In the genomic region with DNA sequence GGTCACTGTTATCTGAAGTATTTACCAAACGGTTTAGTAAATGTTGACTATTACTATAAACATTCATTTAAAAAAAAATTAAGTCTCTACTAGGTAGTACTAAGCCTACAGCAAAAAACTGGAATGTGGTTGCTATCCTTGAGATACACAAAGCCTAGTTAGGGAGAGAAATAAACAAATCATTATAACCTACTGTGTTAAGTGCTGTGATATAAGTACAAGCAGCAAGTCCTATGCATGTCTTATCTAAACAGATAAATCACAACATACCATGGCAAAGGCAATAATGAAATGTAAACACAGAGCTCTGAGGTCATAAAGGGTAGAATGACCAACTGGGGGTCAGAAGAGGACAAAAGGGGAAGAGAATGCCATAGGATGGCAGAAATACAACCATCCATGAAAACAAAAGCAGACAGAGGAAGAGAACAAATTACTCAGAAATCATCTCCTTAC, we compare ENCODE assay signal across 28 cellular contexts.
DNase-seq lines count a peak whose midpoint lies in the region; ATAC-seq and TF ChIP-seq lines count a peak whose summit lies in the region.
"Had no signal": no experiment of that assay in that cellular context is flagged by ENCODE, and none has a peak within 500 bp of the region (broad histone marks: within the 10 kb centered on the region; RNA-seq: fewer than 3 reads in every experiment).

No MANE protein-coding gene starts in this region.

- no peaks in the 10 kb centered on the region for H3K4me1 ChIP-seq in IMR-90 (ENCODE audit: control insufficient read depth, insufficient read depth, low read length)
- H3K4me1 ChIP-seq in psoas muscle = no peaks in the 10 kb centered on the region
- H3K4me1 ChIP-seq: pancreas, suprapubic skin had no signal

- no peak overlapping the region for H3K4ac ChIP-seq in IMR-90 (ENCODE audit: low read depth, low read length)

- H2AK5ac ChIP-seq in IMR-90 (ENCODE audit: low read depth, low read length) = no peak overlapping the region

- H3K14ac ChIP-seq in IMR-90 (replicated peaks; ENCODE audit: low read depth, low read length) = no peak overlapping the region

- WGBS in IMR-90 (ENCODE audit: extremely low coverage in 2 of 2, insufficient read length in 1 of 2), 2 experiments = no CpG with 5 or more reads among the region's 1 CpG
- 29 to 62% (median 41%) methylated on average over 1 of the region's 1 CpG for WGBS in psoas muscle, 3 donors

- TF ChIP-seq CTCF in IMR-90 (conservative IDR thresholded peaks at IDR 0.05; ENCODE audit: low read depth, low read length) (no peak), mesothelial cell of epicardium (IDR thresholded peaks at IDR 0.05; ENCODE audit: unreplicated experiment) (no peak), psoas muscle (IDR thresholded peaks at IDR 0.05) (no peak)

- H2BK120ac ChIP-seq in IMR-90 (ENCODE audit: low read depth, low read length) = no peak overlapping the region

- no peak for TF ChIP-seq RAD21 in IMR-90 (IDR thresholded peaks at IDR 0.05; ENCODE audit: low read length)

- H3K9me3 Mint-ChIP-seq in mesothelial cell of epicardium = no peaks in the 10 kb centered on the region
- no peaks in the 10 kb centered on the region for H3K9me3 Mint-ChIP-seq in activated CD4-positive, alpha-beta memory T cell treated with anti-CD3 and anti-CD28 coated beads for 36 hours
- H3K9me3 Mint-ChIP-seq: activated naive CD4-positive, alpha-beta T cell treated with anti-CD3 and anti-CD28 coated beads, Interleukin-2, amount 50 U/mL, for 72 hours; CD8-positive, alpha-beta T cell; H9 had no signal

- no peaks in the 10 kb centered on the region for H3K27me3 Mint-ChIP-seq in mesothelial cell of epicardium (ENCODE audit: low read depth)
- no peaks in the 10 kb centered on the region for H3K27me3 Mint-ChIP-seq in activated CD4-positive, alpha-beta memory T cell treated with anti-CD3 and anti-CD28 coated beads for 36 hours

- peaks cover 24% of the 10 kb centered on the region for H3K4me1 Mint-ChIP-seq in mesothelial cell of epicardium
- no peaks in the 10 kb centered on the region for H3K4me1 Mint-ChIP-seq in activated CD4-positive, alpha-beta memory T cell treated with anti-CD3 and anti-CD28 coated beads for 36 hours (ENCODE audit: low read depth)

- no peak overlapping the region for H2BK5ac ChIP-seq in IMR-90 (ENCODE audit: low read depth, low read length, poor library complexity, severe bottlenecking)

- no peak overlapping the region for H2BK15ac ChIP-seq in IMR-90 (ENCODE audit: low read depth, low read length)

- POLR2A ChIA-PET in IMR-90 (lab: Charles Lee; ENCODE audit: unreplicated experiment) = no interaction called here
- POLR2A ChIA-PET in activated CD4-positive, alpha-beta memory T cell treated with anti-CD3 and anti-CD28 coated beads for 36 hours (lab: Charles Lee) = no interaction called here

- in situ Hi-C loops in IMR-90 (cut with MboI; ENCODE audit: low sequenced_read_pairs) = no loop called here

- CTCF ChIA-PET in IMR-90 (lab: Yijun Ruan, JAX) = interaction anchor here (0.6 kb wide), 1 partner anchor 109 kb away, joined by 3 read pairs; no protein-coding TSS in a partner anchor
- CTCF ChIA-PET in activated CD4-positive, alpha-beta memory T cell treated with anti-CD3 and anti-CD28 coated beads for 36 hours (lab: Charles Lee) = no interaction called here

- H4K91ac ChIP-seq in IMR-90 (ENCODE audit: insufficient read depth, low read depth, low read length) = no peak overlapping the region

- H3K56ac ChIP-seq in IMR-90 (ENCODE audit: extremely low read depth, insufficient read depth, low read length) = no peak overlapping the region

- H3K9me1 ChIP-seq in IMR-90 (ENCODE audit: insufficient read depth, low read length) = no peaks in the 10 kb centered on the region

- H2AK9ac ChIP-seq in IMR-90 (replicated peaks; ENCODE audit: low read depth, low read length, poor library complexity) = no peak overlapping the region

- ATAC-seq in IMR-90 (ENCODE audit: low read depth) = peak; percentile 87
- ATAC-seq in HG02840 (IDR thresholded peaks at IDR 0.05; ENCODE audit: low FRiP score, unreplicated experiment) = no peak
- no peak for ATAC-seq in psoas muscle
- ATAC-seq: activated CD8-positive, alpha-beta T cell treated with anti-CD3 and anti-CD28 coated beads, Interleukin-2, amount 10 ng/mL, durations not matched to agents 7 days and 5 days; activated naive CD4-positive, alpha-beta T cell treated with anti-CD3 and anti-CD28 coated beads, Interleukin-2, amount 50 U/mL, for 72 hours; CD8-positive, alpha-beta T cell; GM12878; Panc1; pancreas had no signal

- H3K23ac ChIP-seq in IMR-90 (ENCODE audit: low read depth, low read length) = no peak overlapping the region

- H3K36me3 ChIP-seq in IMR-90 (ENCODE audit: control insufficient read depth, insufficient read depth, low read length) (no peaks in the 10 kb centered on the region), psoas muscle (ENCODE audit: insufficient read depth in 1 of 2, low read depth in 1 of 2) (no peaks in the 10 kb centered on the region)
- H3K36me3 ChIP-seq: BE2C, cardiac muscle cell, pancreas, suprapubic skin had no signal

- no peak for TF ChIP-seq POLR2A in IMR-90 (IDR thresholded peaks at IDR 0.05; ENCODE audit: low read depth, low read length)

- H2AFZ ChIP-seq in IMR-90 (replicated peaks; ENCODE audit: low read length, poor library complexity) = no peak overlapping the region

- H3K27me3 ChIP-seq in IMR-90 (ENCODE audit: control insufficient read depth, insufficient read depth, low read length) (no peaks in the 10 kb centered on the region), psoas muscle (ENCODE audit: insufficient read depth in 3 of 3, low read length in 2 of 3) (no peaks in the 10 kb centered on the region)
- H3K27me3 ChIP-seq: BE2C, cardiac muscle cell, pancreas, suprapubic skin had no signal

- peak; percentile 16 for DNase-seq in EL
- DNase-seq in IMR-90 = peak; percentile 54
- peak; percentile 60 for DNase-seq in amniotic epithelial cell (ENCODE audit: low read depth)
- DNase-seq in mesothelial cell of epicardium (ENCODE audit: low spot score in 2 of 2, unreplicated experiment in 2 of 2) = no peak
- DNase-seq in activated CD4-positive, alpha-beta memory T cell treated with anti-CD3 and anti-CD28 coated beads for 36 hours = no peak
- no peak for DNase-seq in psoas muscle
- DNase-seq: ACHN; activated CD8-positive, alpha-beta T cell treated with anti-CD3 and anti-CD28 coated beads, Interleukin-2, amount 10 ng/mL, durations not matched to agents 7 days and 5 days; activated T-cell treated with anti-CD3 and anti-CD28 coated beads for 4 hours; aorta; BE2C; CD8-positive, alpha-beta T cell; H9; hippocampal formation; mammary epithelial cell; NCI-H2107; NCI-H510A treated with DMSO at 0.1 percent for 48 hours; pancreas; Right ventricle myocardium superior; stimulated activated CD4-positive, alpha-beta T cell treated with anti-CD3 and anti-CD28 coated beads, Interleukin-1b, Interleukin-23, amount 100 ng/mL, for 48 hours; stimulated activated naive CD4-positive, alpha-beta T cell treated with Interleukin-2 at 50 U/mL for 16 hours had no signal

- peak overlapping the region; percentile 8 for H3K27ac Mint-ChIP-seq in mesothelial cell of epicardium
- H3K27ac Mint-ChIP-seq in activated CD4-positive, alpha-beta memory T cell treated with anti-CD3 and anti-CD28 coated beads for 36 hours = no peak overlapping the region
- H3K27ac Mint-ChIP-seq: activated CD8-positive, alpha-beta T cell treated with anti-CD3 and anti-CD28 coated beads, Interleukin-2, amount 10 ng/mL, durations not matched to agents 7 days and 5 days; activated naive CD4-positive, alpha-beta T cell treated with anti-CD3 and anti-CD28 coated beads, Interleukin-2, amount 50 U/mL, for 72 hours; CD8-positive, alpha-beta T cell; H9 had no signal

- H3K18ac ChIP-seq in IMR-90 (ENCODE audit: low read depth, low read length) = no peak overlapping the region; the same call in 1 of the 2 replicates

- H3K27ac ChIP-seq in IMR-90 (ENCODE audit: insufficient read depth, low read length) = no peak overlapping the region
- no peak overlapping the region for H3K27ac ChIP-seq in psoas muscle
- H3K27ac ChIP-seq: cardiac muscle cell, pancreas, suprapubic skin had no signal

- BruUV-seq in IMR-90 (replicated peaks; lab: Mats Ljungman, UMichigan) = no TSS peak

- dilution Hi-C loops in IMR-90 (cut with HindIII; ENCODE audit: low sequenced_read_pairs, unreplicated experiment) = no loop called here

- intact Hi-C loops in IMR-90 (cut with micrococcal nuclease) (no loop called here), psoas muscle (cut with DNase I) (loop anchor here in 1 of 2 donors (5.0 kb wide), 1 partner anchor 36 kb away; no protein-coding TSS in a partner anchor)
- intact Hi-C loops in activated CD4-positive, alpha-beta memory T cell treated with anti-CD3 and anti-CD28 coated beads for 36 hours (cut with micrococcal nuclease) = no loop called here

- H3K9me3 ChIP-seq in IMR-90 (ENCODE audit: control insufficient read depth, insufficient read depth, low read length) (no peaks in the 10 kb centered on the region), psoas muscle (no peaks in the 10 kb centered on the region)
- H3K9me3 ChIP-seq: BE2C, pancreas, suprapubic skin had no signal

- H3K9ac ChIP-seq in IMR-90 (ENCODE audit: low read depth, low read length) = no peak overlapping the region

- H3K79me1 ChIP-seq in IMR-90 (ENCODE audit: low read depth in 1 of 2, low read length in 2 of 2) = no peaks in the 10 kb centered on the region

- no peaks in the 10 kb centered on the region for H3K36me3 Mint-ChIP-seq in mesothelial cell of epicardium
- no peaks in the 10 kb centered on the region for H3K36me3 Mint-ChIP-seq in activated CD4-positive, alpha-beta memory T cell treated with anti-CD3 and anti-CD28 coated beads for 36 hours
- H3K36me3 Mint-ChIP-seq: activated naive CD4-positive, alpha-beta T cell treated with anti-CD3 and anti-CD28 coated beads, Interleukin-2, amount 50 U/mL, for 72 hours; CD8-positive, alpha-beta T cell had no signal

- H4K8ac ChIP-seq in IMR-90 (ENCODE audit: low read depth in 2 of 2, low read length in 2 of 2) = no peak overlapping the region

- no peak overlapping the region for H4K5ac ChIP-seq in IMR-90 (ENCODE audit: low read depth, low read length)

- no peaks in the 10 kb centered on the region for H4K20me1 ChIP-seq in IMR-90 (ENCODE audit: insufficient read depth, low read length)

- no peak overlapping the region for H2BK20ac ChIP-seq in IMR-90 (ENCODE audit: low read depth, low read length)

- no peak overlapping the region for H3K4me3 Mint-ChIP-seq in mesothelial cell of epicardium
- no peak overlapping the region for H3K4me3 Mint-ChIP-seq in activated CD4-positive, alpha-beta memory T cell treated with anti-CD3 and anti-CD28 coated beads for 36 hours
- H3K4me3 Mint-ChIP-seq: activated CD8-positive, alpha-beta T cell treated with anti-CD3 and anti-CD28 coated beads, Interleukin-2, amount 10 ng/mL, durations not matched to agents 7 days and 5 days; CD8-positive, alpha-beta T cell; H9 had no signal

- H3K4me2 ChIP-seq in IMR-90 (ENCODE audit: low read depth, low read length) = peak overlapping the region; percentile 48; the same call in 1 of the 2 replicates
- H3K4me2 ChIP-seq: smooth muscle cell had no signal

- no peak overlapping the region for H3K4me3 ChIP-seq in IMR-90 (ENCODE audit: insufficient read depth, low read depth, low read length)
- no peak overlapping the region for H3K4me3 ChIP-seq in psoas muscle
- H3K4me3 ChIP-seq: cardiac muscle cell, GM12878, pancreas, smooth muscle cell, suprapubic skin had no signal

TF ChIP-seq in IMR-90, 13 proteins besides CTCF, POLR2A, EP300 and RAD21 (continues in another document):
- TF ChIP-seq CHD1 (IDR thresholded peaks at IDR 0.05; ENCODE audit: low read depth, low read length) (no peak), RFX5 (IDR thresholded peaks at IDR 0.05; ENCODE audit: low read depth, low read length) (no peak)

Comparison
In these comparisons a context has a peak if more than half of its experiments do, and no peak if none do; other contexts are left out.
1. DNase-seq: peak in EL (single experiment), IMR-90 (single experiment) and amniotic epithelial cell (single experiment); none in mesothelial cell of epicardium (0 of 2), activated CD4-positive, alpha-beta memory T cell treated with anti-CD3 and anti-CD28 coated beads for 36 hours (single experiment) and psoas muscle (0 of 2).